Comparison of ENCODE assay signal across 1 cellular context in the genomic region with DNA sequence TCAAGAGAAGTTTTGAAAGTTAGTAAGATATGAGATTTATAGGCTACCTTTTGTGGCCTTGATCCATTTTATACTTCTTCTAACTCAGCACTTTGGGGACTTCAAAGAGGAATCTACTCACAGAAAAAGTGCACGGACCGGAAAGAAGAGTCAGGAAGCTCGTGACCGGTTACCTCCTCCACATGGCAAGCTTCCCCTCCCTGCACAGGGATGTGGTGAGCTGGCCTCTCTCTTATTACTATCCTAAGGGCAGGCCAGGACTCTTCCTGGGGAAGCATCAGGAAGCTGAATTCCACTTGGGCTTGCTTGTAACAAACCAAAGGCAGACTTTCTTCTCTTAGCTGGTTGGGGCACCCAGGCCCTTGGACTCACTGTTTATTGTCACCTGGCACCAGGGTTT.
TF ChIP-seq lines count a peak whose summit lies in the region.

No MANE protein-coding gene starts in this region.

TF ChIP-seq in GM23338, 12 proteins besides CTCF, POLR2A, EP300 and RAD21 (continued from another document):
- TF ChIP-seq ZNF462 (CRISPR knock-in tag; IDR thresholded peaks at IDR 0.05) (no peak), STAT1 (IDR thresholded peaks at IDR 0.05; ENCODE audit: unreplicated experiment) (no peak)
